ENCODE assay signal across 24 cellular contexts in genomic region chr5:91906494-91906893, GRCh38.
"Had no signal": no experiment of that assay in that cellular context is flagged by ENCODE, and none has a peak within 500 bp of the region (broad histone marks: within the 10 kb centered on the region; RNA-seq: fewer than 3 reads in every experiment).

No MANE protein-coding gene starts in this region.

- H3K4me3 ChIP-seq: MG63, SJCRH30 had no signal

- ATAC-seq: HepG2, Panc1, SK-N-SH treated with all-trans-retinoic acid at 6 μM for 48 hours had no signal

- H3K4me1 ChIP-seq: SJCRH30 had no signal

- H3K27ac ChIP-seq: RWPE1, SJCRH30 had no signal

- H3K27me3 ChIP-seq: SJCRH30 had no signal

- DNase-seq: IMR-90, Karpas-422, KG1, MG63, NCI-H1092, NCI-H1105 treated with DMSO at 0.1 percent for 48 hours, NCI-H1417 treated with DMSO at 0.1 percent for 48 hours, NCI-H146, NCI-H1694 treated with DMSO at 0.1 percent for 48 hours, NCI-H2029, NCI-H2081 treated with DMSO at 0.1 percent for 48 hours, NCI-H2171, NCI-H226, NCI-H446, NCI-H510A, NCI-H524 treated with DMSO at 0.1 percent for 48 hours, NCI-H69, NCI-H774, SHP77, SJCRH30 had no signal

- H3K36me3 ChIP-seq: MG63, SJCRH30 had no signal

- H3K9me3 ChIP-seq: MG63, SJCRH30 had no signal
